In the genomic region with DNA sequence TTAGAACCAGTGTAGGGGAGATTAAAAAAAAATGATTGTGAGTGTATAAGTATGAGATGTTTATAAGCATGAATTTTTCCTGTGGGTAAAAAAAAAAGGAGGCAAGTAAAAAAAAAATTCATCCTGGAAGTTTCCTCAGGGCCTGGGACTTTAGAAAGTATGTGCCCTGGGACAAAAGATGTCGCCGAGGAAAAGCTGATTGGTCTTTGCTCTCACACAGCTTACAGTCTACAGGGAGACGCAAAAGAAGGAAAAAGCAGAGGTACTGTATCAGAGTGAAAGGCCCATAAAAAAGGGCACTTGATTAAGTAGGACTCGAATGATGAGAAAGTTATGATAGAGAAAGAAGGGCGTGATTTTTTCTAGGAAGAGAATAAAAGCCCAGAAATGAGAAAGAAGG, we compare ENCODE assay signal across 31 cellular contexts.
"Had no signal": no experiment of that assay in that cellular context is flagged by ENCODE, and none has a peak within 500 bp of the region (broad histone marks: within the 10 kb centered on the region; RNA-seq: fewer than 3 reads in every experiment).

No MANE protein-coding gene starts in this region.

- H3K9me3 ChIP-seq: body of pancreas, gastrocnemius medialis, heart left ventricle had no signal

- H3K4me1 ChIP-seq: body of pancreas, foreskin keratinocyte, gastrocnemius medialis, heart left ventricle had no signal

- H3K27me3 ChIP-seq: body of pancreas, foreskin keratinocyte, gastrocnemius medialis, heart left ventricle had no signal

- H3K36me3 ChIP-seq: gastrocnemius medialis, heart left ventricle, WERI-Rb-1 had no signal

- H3K27ac ChIP-seq: body of pancreas, epithelial cell of prostate, foreskin keratinocyte, gastrocnemius medialis, WERI-Rb-1 had no signal

- H3K36me3 Mint-ChIP-seq: activated CD4-positive, alpha-beta memory T cell treated with anti-CD3 and anti-CD28 coated beads for 36 hours; activated naive CD4-positive, alpha-beta T cell treated with anti-CD3 and anti-CD28 coated beads, Interleukin-2, amount 10 ng/mL, durations not matched to agents 7 days and 5 days; activated naive CD4-positive, alpha-beta T cell treated with anti-CD3 and anti-CD28 coated beads, Interleukin-2, amount 50 U/mL, for 72 hours; activated naive CD8-positive, alpha-beta T cell treated with anti-CD3 and anti-CD28 coated beads, Interleukin-2, amount 10 ng/mL, durations not matched to agents 7 days and 5 days had no signal

- H3K27ac Mint-ChIP-seq: activated CD4-positive, alpha-beta memory T cell treated with anti-CD3 and anti-CD28 coated beads for 36 hours; activated CD4-positive, alpha-beta T cell treated with anti-CD3 and anti-CD28 coated beads for 36 hours; activated CD4-positive, alpha-beta T cell treated with anti-CD3 and anti-CD28 coated beads, Interleukin-2, amount 10 ng/mL, durations not matched to agents 24 days and 14 days; activated naive CD4-positive, alpha-beta T cell treated with anti-CD3 and anti-CD28 coated beads, Interleukin-2, amount 10 ng/mL, durations not matched to agents 7 days and 5 days; activated naive CD4-positive, alpha-beta T cell treated with anti-CD3 and anti-CD28 coated beads, Interleukin-2, amount 50 U/mL, for 72 hours; activated naive CD8-positive, alpha-beta T cell treated with anti-CD3 and anti-CD28 coated beads, Interleukin-2, amount 10 ng/mL, durations not matched to agents 7 days and 5 days; activated T-cell treated with anti-CD3 and anti-CD28 coated beads, Interleukin-2, amount 50 U/mL, for 24 hours; activated T-cell treated with anti-CD3 and anti-CD28 coated beads, Interleukin-2, amount 50 U/mL, for 72 hours; T-helper 17 cell; T-helper 2 cell treated with Interferon-gamma antibody and Interleukin-4, amounts not matched to agents 5 μg/mL and 100 μg/mL, for 36 hours had no signal

- H3K9me3 Mint-ChIP-seq: activated CD4-positive, alpha-beta memory T cell treated with anti-CD3 and anti-CD28 coated beads for 36 hours; activated CD4-positive, alpha-beta T cell treated with anti-CD3 and anti-CD28 coated beads, Interleukin-2, amount 10 ng/mL, durations not matched to agents 24 days and 14 days; activated naive CD4-positive, alpha-beta T cell treated with anti-CD3 and anti-CD28 coated beads, Interleukin-2, amount 10 ng/mL, durations not matched to agents 7 days and 5 days; activated naive CD8-positive, alpha-beta T cell treated with anti-CD3 and anti-CD28 coated beads, Interleukin-2, amount 10 ng/mL, durations not matched to agents 7 days and 5 days; T-helper 2 cell treated with Interferon-gamma antibody and Interleukin-4, amounts not matched to agents 5 μg/mL and 100 μg/mL, for 36 hours had no signal

- DNase-seq: activated CD4-positive, alpha-beta memory T cell treated with anti-CD3 and anti-CD28 coated beads for 36 hours; activated CD4-positive, alpha-beta T cell treated with anti-CD3 and anti-CD28 coated beads for 36 hours; activated CD4-positive, alpha-beta T cell treated with anti-CD3 and anti-CD28 coated beads, Interleukin-2, amount 10 ng/mL, durations not matched to agents 24 days and 14 days; activated CD4-positive, CD25-positive, alpha-beta regulatory T cell; activated CD4-positive, CD25-positive, alpha-beta regulatory T cell treated with anti-CD3 and anti-CD28 coated beads, Interleukin-2, amount 50 U/mL, for 72 hours; activated CD8-positive, alpha-beta memory T cell treated with anti-CD3 and anti-CD28 coated beads, Interleukin-2, amount 50 U/mL, for 48 hours; activated gamma-delta T cell; activated naive CD4-positive, alpha-beta T cell; activated naive CD4-positive, alpha-beta T cell treated with anti-CD3 and anti-CD28 coated beads, Interleukin-2, amount 10 ng/mL, durations not matched to agents 7 days and 5 days; activated naive CD8-positive, alpha-beta T cell treated with anti-CD3 and anti-CD28 coated beads, Interleukin-2, amount 10 ng/mL, durations not matched to agents 7 days and 5 days; activated T-cell treated with anti-CD3 and anti-CD28 coated beads for 4 hours; activated T-cell treated with anti-CD3 and anti-CD28 coated beads, Interleukin-2, amount 50 U/mL, for 24 hours; activated T-cell treated with anti-CD3 and anti-CD28 coated beads, Interleukin-2, amount 50 U/mL, for 72 hours; amniotic stem cell; aorta; body of pancreas; caudate nucleus; cortex of kidney; dermis blood vessel endothelial cell; effector CD4-positive, alpha-beta T cell; foreskin keratinocyte; gastrocnemius medialis; glutamatergic neuron; heart left ventricle; T-helper 1 cell; T-helper 17 cell; T1000; WERI-Rb-1 had no signal

- ATAC-seq: activated CD4-positive, alpha-beta T cell treated with anti-CD3 and anti-CD28 coated beads for 36 hours; activated naive CD4-positive, alpha-beta T cell treated with anti-CD3 and anti-CD28 coated beads, Interleukin-2, amount 50 U/mL, for 72 hours; activated T-cell treated with anti-CD3 and anti-CD28 coated beads, Interleukin-2, amount 50 U/mL, for 72 hours; body of pancreas; foreskin keratinocyte; gastrocnemius medialis; heart left ventricle; T-helper 17 cell had no signal

- H3K27me3 Mint-ChIP-seq: activated CD4-positive, alpha-beta memory T cell treated with anti-CD3 and anti-CD28 coated beads for 36 hours; activated CD4-positive, alpha-beta T cell treated with anti-CD3 and anti-CD28 coated beads for 36 hours; activated CD4-positive, alpha-beta T cell treated with anti-CD3 and anti-CD28 coated beads, Interleukin-2, amount 10 ng/mL, durations not matched to agents 24 days and 14 days; activated naive CD4-positive, alpha-beta T cell treated with anti-CD3 and anti-CD28 coated beads, Interleukin-2, amount 10 ng/mL, durations not matched to agents 7 days and 5 days; activated naive CD8-positive, alpha-beta T cell treated with anti-CD3 and anti-CD28 coated beads, Interleukin-2, amount 10 ng/mL, durations not matched to agents 7 days and 5 days; activated T-cell treated with anti-CD3 and anti-CD28 coated beads, Interleukin-2, amount 50 U/mL, for 24 hours; T-helper 17 cell had no signal

- H3K4me3 Mint-ChIP-seq: activated CD4-positive, alpha-beta memory T cell treated with anti-CD3 and anti-CD28 coated beads for 36 hours; activated CD4-positive, alpha-beta T cell treated with anti-CD3 and anti-CD28 coated beads for 36 hours; activated CD4-positive, alpha-beta T cell treated with anti-CD3 and anti-CD28 coated beads, Interleukin-2, amount 10 ng/mL, durations not matched to agents 24 days and 14 days; activated naive CD4-positive, alpha-beta T cell treated with anti-CD3 and anti-CD28 coated beads, Interleukin-2, amount 10 ng/mL, durations not matched to agents 7 days and 5 days; activated naive CD8-positive, alpha-beta T cell treated with anti-CD3 and anti-CD28 coated beads, Interleukin-2, amount 10 ng/mL, durations not matched to agents 7 days and 5 days; activated T-cell treated with anti-CD3 and anti-CD28 coated beads, Interleukin-2, amount 50 U/mL, for 24 hours; activated T-cell treated with anti-CD3 and anti-CD28 coated beads, Interleukin-2, amount 50 U/mL, for 72 hours; T-helper 17 cell; T-helper 2 cell treated with Interferon-gamma antibody and Interleukin-4, amounts not matched to agents 5 μg/mL and 100 μg/mL, for 36 hours had no signal

- H3K4me3 ChIP-seq: body of pancreas, gastrocnemius medialis, heart left ventricle had no signal

- H3K4me1 Mint-ChIP-seq: activated CD4-positive, alpha-beta T cell treated with anti-CD3 and anti-CD28 coated beads for 36 hours; activated CD4-positive, alpha-beta T cell treated with anti-CD3 and anti-CD28 coated beads, Interleukin-2, amount 10 ng/mL, durations not matched to agents 24 days and 14 days; activated naive CD4-positive, alpha-beta T cell treated with anti-CD3 and anti-CD28 coated beads, Interleukin-2, amount 10 ng/mL, durations not matched to agents 7 days and 5 days; activated naive CD8-positive, alpha-beta T cell treated with anti-CD3 and anti-CD28 coated beads, Interleukin-2, amount 10 ng/mL, durations not matched to agents 7 days and 5 days; T-helper 17 cell had no signal
